35 cellular contexts compared by ENCODE assay signal in genomic region chr14:72215080-72215479, GRCh38.
"Had no signal": no experiment of that assay in that cellular context is flagged by ENCODE, and none has a peak within 500 bp of the region (broad histone marks: within the 10 kb centered on the region; RNA-seq: fewer than 3 reads in every experiment).

No MANE protein-coding gene starts in this region.

- DNase-seq: activated effector memory CD4-positive, alpha-beta T cell treated with anti-CD3 and anti-CD28 coated beads, Interleukin-2, amount 50 U/mL, for 16 hours; activated effector memory CD4-positive, alpha-beta T cell treated with Interleukin-2 at 50 U/mL for 16 hours; activated gamma-delta T cell; activated gamma-delta T cell treated with Interleukin-2 at 50 U/mL for 16 hours; activated naive CD4-positive, alpha-beta T cell; activated naive CD4-positive, alpha-beta T cell treated with anti-CD3 and anti-CD28 coated beads for 36 hours; activated naive CD4-positive, alpha-beta T cell treated with anti-CD3 and anti-CD28 coated beads, Interleukin-2, amount 10 ng/mL, durations not matched to agents 7 days and 5 days; activated naive CD4-positive, alpha-beta T cell treated with anti-CD3 and anti-CD28 coated beads, Interleukin-2, amount 50 U/mL, for 16 hours; activated naive CD4-positive, alpha-beta T cell treated with Interleukin-2 at 50 U/mL for 16 hours; activated naive CD8-positive, alpha-beta T cell treated with anti-CD3 and anti-CD28 coated beads for 36 hours; activated naive CD8-positive, alpha-beta T cell treated with anti-CD3 and anti-CD28 coated beads, Interleukin-2, amount 10 ng/mL, durations not matched to agents 7 days and 5 days; activated naive CD8-positive, alpha-beta T cell treated with anti-CD3 and anti-CD28 coated beads, Interleukin-2, amount 50 U/mL, for 24 hours; activated T-cell treated with anti-CD3 and anti-CD28 coated beads for 4 hours; activated T-cell treated with anti-CD3 and anti-CD28 coated beads, Interleukin-2, amount 50 U/mL, for 1 hour; activated T-cell treated with anti-CD3 and anti-CD28 coated beads, Interleukin-2, amount 50 U/mL, for 24 hours; activated T-cell treated with anti-CD3 and anti-CD28 coated beads, Interleukin-2, amount 50 U/mL, for 4 hours; activated T-cell treated with anti-CD3 and anti-CD28 coated beads, Interleukin-2, amount 50 U/mL, for 48 hours; activated T-cell treated with anti-CD3 and anti-CD28 coated beads, Interleukin-2, amount 50 U/mL, for 72 hours; adrenal gland; amniotic stem cell; amygdala; anterior cingulate cortex; aorta; body of pancreas; brain microvascular endothelial cell; caudate nucleus; central memory CD4-positive, alpha-beta T cell; cerebellar nuclear complex had no signal

- H3K27me3 ChIP-seq: ascending aorta, body of pancreas, brain microvascular endothelial cell, breast epithelium, cardiac muscle cell had no signal

- FAIRE-seq: astrocyte, bronchial epithelial cell had no signal

- H3K9me3 ChIP-seq: adrenal gland, body of pancreas had no signal

- ATAC-seq: activated naive CD4-positive, alpha-beta T cell treated with anti-CD3 and anti-CD28 coated beads, Interleukin-2, amount 50 U/mL, for 72 hours; activated naive CD8-positive, alpha-beta T cell treated with anti-CD3 and anti-CD28 coated beads, Interleukin-2, amount 50 U/mL, for 24 hours; activated T-cell treated with anti-CD3 and anti-CD28 coated beads, Interleukin-2, amount 50 U/mL, for 4 hours; activated T-cell treated with anti-CD3 and anti-CD28 coated beads, Interleukin-2, amount 50 U/mL, for 72 hours; activated T-helper 17 cell treated with anti-CD3 and anti-CD28 coated beads, Interleukin-2, amount 50 U/mL, for 72 hours; body of pancreas had no signal

- H3K4me3 ChIP-seq: adrenal gland, ascending aorta, body of pancreas, breast epithelium, cardiac muscle cell had no signal

- H3K4me1 ChIP-seq: adrenal gland, ascending aorta, body of pancreas, breast epithelium had no signal

- H3K36me3 ChIP-seq: adrenal gland, ascending aorta, brain microvascular endothelial cell, breast epithelium, cardiac muscle cell had no signal

- H3K27ac ChIP-seq: adrenal gland, ascending aorta, body of pancreas, brain microvascular endothelial cell, breast epithelium, cardiac muscle cell had no signal
